Comparison of ENCODE assay signal across 9 cellular contexts in genomic region chr6:142867988-142868818, GRCh38.
A peak's percentile ranks its signal among the peaks of the same experiment; 100 is the strongest.
DNase-seq lines count a peak whose midpoint lies in the region; ATAC-seq and TF ChIP-seq lines count a peak whose summit lies in the region.
"Had no signal": no experiment of that assay in that cellular context is flagged by ENCODE, and none has a peak within 500 bp of the region (broad histone marks: within the 10 kb centered on the region; RNA-seq: fewer than 3 reads in every experiment).

No MANE protein-coding gene starts in this region.

- peaks cover 64% of the 10 kb centered on the region for H3K4me1 ChIP-seq in body of pancreas
- peaks cover 34 to 61% of the 10 kb centered on the region in 2 donors for H3K4me1 ChIP-seq in naive thymus-derived CD4-positive, alpha-beta T cell (ENCODE audit: control insufficient read depth in 2 of 2, insufficient read depth in 2 of 2, low read length in 2 of 2)

- H3K4me1 Mint-ChIP-seq in naive thymus-derived CD4-positive, alpha-beta T cell = peaks cover 51 to 97% (median 92%) of the 10 kb centered on the region in 7 donors

- peak overlapping the region; percentile 39 to 82 (median 74) for H3K4me3 Mint-ChIP-seq in naive thymus-derived CD4-positive, alpha-beta T cell

- H3K36me3 ChIP-seq in body of pancreas (replicated peaks in 1 of 2; ENCODE audit: insufficient read depth in 1 of 2, low read depth in 2 of 2) = no peaks in the 10 kb centered on the region
- H3K36me3 ChIP-seq in naive thymus-derived CD4-positive, alpha-beta T cell (ENCODE audit: control insufficient read depth in 2 of 3, insufficient read depth in 3 of 3, low read length in 3 of 3) = no peaks in the 10 kb centered on the region

- POLR2A ChIA-PET in naive thymus-derived CD4-positive, alpha-beta T cell (lab: Charles Lee) = interaction anchor here (0.8 to 2.0 kb wide), 7 partner anchors 7 to 392 kb away, joined by 3 to 21 read pairs (median 5); no protein-coding TSS in a partner anchor

- TF ChIP-seq POLR2A in body of pancreas (IDR thresholded peaks at IDR 0.05) = no peak

- no peak for TF ChIP-seq CTCF in body of pancreas (IDR thresholded peaks at IDR 0.05)

- no peaks in the 10 kb centered on the region for H3K27me3 ChIP-seq in body of pancreas
- H3K27me3 ChIP-seq in naive thymus-derived CD4-positive, alpha-beta T cell (ENCODE audit: control insufficient read depth in 2 of 2, insufficient read depth in 2 of 2, low read length in 2 of 2) = no peaks in the 10 kb centered on the region

- peaks cover 0 to 19% (median 0%) of the 10 kb centered on the region in 5 donors for H3K36me3 Mint-ChIP-seq in naive thymus-derived CD4-positive, alpha-beta T cell

- H3K27ac Mint-ChIP-seq in naive thymus-derived CD4-positive, alpha-beta T cell = peak overlapping the region; percentile 14 to 91 (median 76)

- H3K9me3 Mint-ChIP-seq in naive thymus-derived CD4-positive, alpha-beta T cell = peaks cover 0 to 3% (median 0%) of the 10 kb centered on the region in 11 donors

- DNase-seq in HuH-7 (ENCODE audit: low spot score) = peak; percentile 48
- DNase-seq in body of pancreas = peak in 3 of 4 donors; percentile 14 to 68 (median 17)
- no peak for DNase-seq in naive thymus-derived CD4-positive, alpha-beta T cell
- DNase-seq in retina = no peak
- no peak for DNase-seq in left colon
- no peak for DNase-seq in SK-N-DZ (ENCODE audit: low spot score)
- no peak for DNase-seq in NCI-H526 treated with DMSO at 0.1 percent for 48 hours (lab: John Stamatoyannopoulos, UW)
- DNase-seq: NCI-H187 treated with DMSO at 0.1 percent for 48 hours had no signal

- 3 to 9% methylated on average over 5 of the region's 5 CpGs for WGBS in body of pancreas, 2 donors

- H3K27ac ChIP-seq in body of pancreas = peak overlapping the region in 3 of 4 donors; percentile 31 to 80 (median 44)
- no peak overlapping the region for H3K27ac ChIP-seq in naive thymus-derived CD4-positive, alpha-beta T cell (ENCODE audit: low read depth, low read length)

- no peak overlapping the region for H3K4me3 ChIP-seq in body of pancreas
- no peak overlapping the region for H3K4me3 ChIP-seq in naive thymus-derived CD4-positive, alpha-beta T cell (ENCODE audit: low read length)

- ATAC-seq in GM18870 (IDR thresholded peaks at IDR 0.05; ENCODE audit: unreplicated experiment) = peak; percentile 39
- ATAC-seq in body of pancreas = peak; percentile 78
- peak; percentile 24 for ATAC-seq in naive thymus-derived CD4-positive, alpha-beta T cell
- no peak for ATAC-seq in left colon

- CTCF ChIA-PET in naive thymus-derived CD4-positive, alpha-beta T cell (lab: Charles Lee) = interaction anchor here (1.3 to 1.6 kb wide), 3 partner anchors 13 to 29 kb away, joined by 3 to 5 read pairs (median 4); no protein-coding TSS in a partner anchor

- intact Hi-C loops in body of pancreas (cut with DNase I) (no loop called here), left colon (cut with DNase I, micrococcal nuclease) (no loop called here)
- intact Hi-C loops in naive thymus-derived CD4-positive, alpha-beta T cell (cut with micrococcal nuclease) = loop anchor here in 1 of 2 donors (1.0 to 2.0 kb wide), 3 partner anchors 7 to 17 kb away; no protein-coding TSS in a partner anchor

- H3K9me3 ChIP-seq in body of pancreas = no peaks in the 10 kb centered on the region
- H3K9me3 ChIP-seq in naive thymus-derived CD4-positive, alpha-beta T cell (ENCODE audit: control insufficient read depth in 2 of 3, low read length in 3 of 3) = no peaks in the 10 kb centered on the region

- H3K27me3 Mint-ChIP-seq in naive thymus-derived CD4-positive, alpha-beta T cell = no peaks in the 10 kb centered on the region

Comparison
In these comparisons a context has a peak if more than half of its experiments do, and no peak if none do; other contexts are left out.
1. DNase-seq: peak in HuH-7 (single experiment) and body of pancreas (3 of 4); none in naive thymus-derived CD4-positive, alpha-beta T cell (0 of 9), retina (single experiment), left colon (0 of 2), SK-N-DZ (single experiment) and NCI-H526 treated with DMSO at 0.1 percent for 48 hours (single experiment).